In the genomic region with DNA sequence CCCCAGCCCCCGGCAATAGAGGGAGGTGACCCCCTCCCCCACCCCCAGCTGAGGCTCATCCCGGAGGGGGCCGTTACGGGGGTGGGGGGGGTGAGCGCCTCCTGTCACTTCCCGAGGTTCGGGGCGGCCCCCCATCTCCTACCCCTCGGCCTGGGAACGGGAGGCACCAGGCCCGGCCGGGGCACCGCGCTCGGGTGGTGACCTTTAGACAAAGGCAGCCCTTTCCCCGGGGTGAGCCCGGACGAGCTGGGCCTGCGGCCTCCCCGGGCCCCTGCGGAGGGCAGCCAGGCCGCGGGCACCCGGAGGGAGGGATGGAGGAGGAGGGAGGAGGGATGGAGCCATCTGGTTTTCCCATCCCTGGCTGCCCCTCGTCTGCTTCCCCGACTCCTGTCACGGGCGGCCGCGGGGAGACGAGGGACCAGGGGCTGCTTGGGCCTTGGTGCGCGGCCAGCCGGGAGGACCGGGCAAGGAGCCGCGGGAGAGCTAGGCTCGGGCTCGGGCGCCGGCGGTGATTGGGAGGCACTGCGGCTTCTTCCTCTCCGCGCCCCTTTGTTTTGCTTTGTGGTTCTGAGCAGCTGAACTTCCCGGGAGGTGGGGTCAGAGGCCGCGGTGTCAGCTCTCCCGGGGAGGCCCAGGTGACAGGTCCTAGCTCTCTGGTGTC, we compare ENCODE assay signal across 8 cellular contexts. TPM values are rescaled to one million over a fixed set of nuclear protein-coding genes. Genes with fewer than 3 reads are reported as not detected.
DNase-seq lines count a peak whose midpoint lies in the region; ATAC-seq lines count a peak whose summit lies in the region.

No MANE protein-coding gene starts in this region.

- ATAC-seq in stimulated activated effector memory CD8-positive, alpha-beta T cell treated with anti-CD3 and anti-CD28 coated beads, Interleukin-12 subunit alpha, Interleukin-12 subunit beta, amount 100 ng/mL, for 72 hours, result no peak
- no peak for ATAC-seq in GM21360 (IDR thresholded peaks at IDR 0.05; ENCODE audit: unreplicated experiment)

- H3K4me3 Mint-ChIP-seq in stimulated activated effector memory CD8-positive, alpha-beta T cell treated with anti-CD3 and anti-CD28 coated beads, Interleukin-12 subunit alpha, Interleukin-12 subunit beta, amount 100 ng/mL, for 72 hours, result peak overlapping the region; percentile 77

- H3K9me3 ChIP-seq in endocrine pancreas (ENCODE audit: control insufficient read depth, low read length), result no peaks in the 10 kb centered on the region
- H3K9me3 ChIP-seq in mesodermal cell (ENCODE audit: control insufficient read depth, low read length), result no peaks in the 10 kb centered on the region

- H3K27ac Mint-ChIP-seq in stimulated activated effector memory CD8-positive, alpha-beta T cell treated with anti-CD3 and anti-CD28 coated beads, Interleukin-12 subunit alpha, Interleukin-12 subunit beta, amount 100 ng/mL, for 72 hours, result peak overlapping the region; percentile 91

- no peaks in the 10 kb centered on the region for H3K9me3 Mint-ChIP-seq in stimulated activated effector memory CD8-positive, alpha-beta T cell treated with anti-CD3 and anti-CD28 coated beads, Interleukin-12 subunit alpha, Interleukin-12 subunit beta, amount 100 ng/mL, for 72 hours

- H3K9ac ChIP-seq in endocrine pancreas (ENCODE audit: control insufficient read depth, insufficient read depth, low read length), result peak overlapping the region; percentile 90

- WGBS in mesodermal cell (ENCODE audit: insufficient coverage in 2 of 2), 2 experiments, result 0% methylated on average over 37 to 39 of the region's 49 CpGs

- H3K36me3 ChIP-seq in endocrine pancreas (ENCODE audit: control insufficient read depth, insufficient read depth, low read length) (no peaks in the 10 kb centered on the region), mesodermal cell (ENCODE audit: control insufficient read depth, insufficient read depth, low read length) (peaks cover 17% of the 10 kb centered on the region)

- H3K4me3 ChIP-seq in endocrine pancreas (ENCODE audit: control insufficient read depth, insufficient read depth, low read length), result peak overlapping the region; percentile 38
- peak overlapping the region; percentile 93 for H3K4me3 ChIP-seq in mesodermal cell (ENCODE audit: extremely low read depth, insufficient read depth, low read length, poor library complexity, severe bottlenecking)

- no peaks in the 10 kb centered on the region for H3K4me1 ChIP-seq in endocrine pancreas (ENCODE audit: control insufficient read depth, insufficient read depth, low read length)
- peaks cover 22% of the 10 kb centered on the region for H3K4me1 ChIP-seq in mesodermal cell (ENCODE audit: control insufficient read depth, insufficient read depth, low read length, poor library complexity, severe bottlenecking)

- H3K27ac ChIP-seq in mesodermal cell (ENCODE audit: low read depth, low read length, severe bottlenecking), result peak overlapping the region; percentile 91

- H3K4me1 Mint-ChIP-seq in stimulated activated effector memory CD8-positive, alpha-beta T cell treated with anti-CD3 and anti-CD28 coated beads, Interleukin-12 subunit alpha, Interleukin-12 subunit beta, amount 100 ng/mL, for 72 hours, result peaks cover 38% of the 10 kb centered on the region

- no peaks in the 10 kb centered on the region for H3K27me3 ChIP-seq in endocrine pancreas (ENCODE audit: control insufficient read depth, insufficient read depth, low read length)

- DNase-seq in ELF-1 (ENCODE audit: low read depth, low spot score), result peak; percentile 75
- DNase-seq in NCI-H1105 (lab: John Stamatoyannopoulos, UW), result peak; percentile 29
- peak; percentile 55 for DNase-seq in activated CD8-positive, alpha-beta memory T cell treated with anti-CD3 and anti-CD28 coated beads, Interleukin-2, amount 50 U/mL, for 4 hours
- peak; percentile 18 to 69 for DNase-seq in stimulated activated effector memory CD8-positive, alpha-beta T cell treated with anti-CD3 and anti-CD28 coated beads, Interleukin-12 subunit alpha, Interleukin-12 subunit beta, amount 100 ng/mL, for 72 hours (ENCODE audit: low spot score in 2 of 2)
- no peak for DNase-seq in iPS-NIHi7 (ENCODE audit: extremely low spot score)

- peaks cover 11% of the 10 kb centered on the region for H3K36me3 Mint-ChIP-seq in stimulated activated effector memory CD8-positive, alpha-beta T cell treated with anti-CD3 and anti-CD28 coated beads, Interleukin-12 subunit alpha, Interleukin-12 subunit beta, amount 100 ng/mL, for 72 hours

RNA-seq across cellular contexts. Expression of a gene that starts 1.1 kb away (rescaled TPM):
- 16.5 TPM for polyA plus RNA-seq in mesodermal cell (2013, experiment 1 of 2)
- polyA plus RNA-seq in mesodermal cell (2013, experiment 2 of 2), result 15.0 TPM

RNA-seq across cellular contexts. Expression of a gene that starts 37.1 kb away (rescaled TPM):
- polyA plus RNA-seq in mesodermal cell (2013, experiment 1 of 2), result not detected
- polyA plus RNA-seq in mesodermal cell (2013, experiment 2 of 2), result not detected
